In genomic region chr1:217189362-217189761, GRCh38 we compare ENCODE assay signal across 6 cellular contexts.
"Had no signal": no experiment of that assay in that cellular context is flagged by ENCODE, and none has a peak within 500 bp of the region (broad histone marks: within the 10 kb centered on the region; RNA-seq: fewer than 3 reads in every experiment).

No MANE protein-coding gene starts in this region.

- DNase-seq: IMR-90, KBM-7, KG1 had no signal

- H3K27ac ChIP-seq: HL-60 had no signal

- H3K4me3 ChIP-seq: K562 had no signal

- ATAC-seq: HepG2, K562 had no signal
